ENCODE assay signal across 8 cellular contexts in genomic region chr9:68685770-68686169, GRCh38. TPM values are rescaled to one million over a fixed set of nuclear protein-coding genes. Genes with fewer than 3 reads are reported as not detected.
DNase-seq lines count a peak whose midpoint lies in the region; ATAC-seq, FAIRE-seq and TF ChIP-seq lines count a peak whose summit lies in the region.

No MANE protein-coding gene starts in this region.

- TF ChIP-seq EP300 in GM12878 (IDR thresholded peaks at IDR 0.05; ENCODE audit: borderline replicate concordance in 1 of 2, control insufficient read depth in 1 of 2, low read depth in 2 of 2, low read length in 2 of 2), result no peak

- H3K27me3 ChIP-seq in KMS-11 (ENCODE audit: insufficient read depth, low read depth) (no peaks in the 10 kb centered on the region), GM12878 (replicated peaks in 1 of 2; ENCODE audit: control insufficient read depth in 2 of 2, insufficient read depth in 2 of 2, low read length in 1 of 2) (no peaks in the 10 kb centered on the region)

- peak; percentile 49 to 62 for DNase-seq in activated T-cell treated with anti-CD3 and anti-CD28 coated beads, Interleukin-2, amount 50 U/mL, for 48 hours
- DNase-seq in activated T-cell treated with anti-CD3 and anti-CD28 coated beads for 4 hours (no peak), GM12878 (ENCODE audit: low read depth, low spot score) (no peak), cerebellar nuclear complex (lab: John Stamatoyannopoulos, UW) (no peak)
- peak; percentile 55 for DNase-seq in stimulated activated CD8-positive, alpha-beta memory T cell treated with anti-CD3 and anti-CD28 coated beads, Interleukin-4, amount 100 ng/mL, for 48 hours
- DNase-seq in activated CD4-positive, CD25-positive, alpha-beta regulatory T cell (lab: John Stamatoyannopoulos, UW), result no peak

- H3K9me3 ChIP-seq in GM12878 (replicated peaks; ENCODE audit: control insufficient read depth, insufficient read depth, low read length), result no peaks in the 10 kb centered on the region

- H3K4me3 ChIP-seq in KMS-11 (IDR thresholded peaks at IDR 0.05; ENCODE audit: insufficient read depth, low read depth, low read length) (no peak overlapping the region), GM12878 (no peak overlapping the region)

- no peak overlapping the region for H3K4me2 ChIP-seq in KMS-11
- H3K4me2 ChIP-seq in GM12878 (ENCODE audit: control insufficient read depth, insufficient read depth), result no peak overlapping the region; the same call in 1 of the 2 replicates

- TF ChIP-seq POLR2A in GM12878 (IDR thresholded peaks at IDR 0.05; ENCODE audit: low read depth, low read length), result no peak

- peak; percentile 58; the same call in 1 of the 2 replicates for TF ChIP-seq CTCF in KMS-11 (conservative IDR thresholded peaks at IDR 0.05; ENCODE audit: low read depth, low read length)
- TF ChIP-seq CTCF in GM12878 (IDR thresholded peaks at IDR 0.05 in 2 of 3, conservative IDR thresholded peaks at IDR 0.05 in 1 of 3; ENCODE audit: control insufficient read depth in 2 of 3, extremely low read depth in 1 of 3, insufficient read depth in 1 of 3, low read depth in 3 of 3, low read length in 3 of 3), result peak; percentile 73 to 86 (median 77)

- H3K79me2 ChIP-seq in KMS-11 (ENCODE audit: insufficient read depth, low read depth), result no peaks in the 10 kb centered on the region
- H3K79me2 ChIP-seq in GM12878 (ENCODE audit: control insufficient read depth, insufficient read depth, low read length), result no peaks in the 10 kb centered on the region

- CTCF ChIA-PET in GM12878 (lab: Yijun Ruan, JAX), result interaction anchor here (0.6 to 6.3 kb wide), 33 partner anchors 12 to 331 kb away, joined by 3 to 68 read pairs (median 4); no protein-coding TSS in a partner anchor

- TF ChIP-seq RAD21 in GM12878 (IDR thresholded peaks at IDR 0.05; ENCODE audit: insufficient read depth, low read depth, low read length), result peak; percentile 90

- WGBS in GM12878 (ENCODE audit: insufficient coverage, insufficient replicate concordance, low lambda C conversion rate, missing lambda C conversion rate), result 34% methylated on average over 3 of the region's 3 CpGs

- H3K9ac ChIP-seq in KMS-11 (no peak overlapping the region), GM12878 (ENCODE audit: control insufficient read depth, insufficient read depth, low read length) (no peak overlapping the region)

- H3K4me1 ChIP-seq in KMS-11 (ENCODE audit: low read depth, poor library complexity, severe bottlenecking), result no peaks in the 10 kb centered on the region
- no peaks in the 10 kb centered on the region for H3K4me1 ChIP-seq in GM12878 (ENCODE audit: control insufficient read depth, insufficient read depth, low read length)

- in situ Hi-C loops in GM12878 (cut with MboI), result loop anchor here (5.0 kb wide), 1 partner anchor 103 kb away; no protein-coding TSS in a partner anchor

- H3K36me3 ChIP-seq in KMS-11 (ENCODE audit: insufficient read depth), result no peaks in the 10 kb centered on the region
- no peaks in the 10 kb centered on the region for H3K36me3 ChIP-seq in GM12878 (ENCODE audit: control insufficient read depth in 2 of 2, insufficient read depth in 2 of 2, low read length in 1 of 2)

- POLR2A ChIA-PET in GM12878 (lab: Charles Lee), result interaction anchor here (0.5 to 0.6 kb wide), 2 partner anchors 507 to 576 kb away, joined by 3 read pairs; no protein-coding TSS in a partner anchor

- BruUV-seq in GM12878 (replicated peaks; lab: Mats Ljungman, UMichigan), result no TSS peak

- SMC1A ChIA-PET in GM12878 (lab: Charles Lee; ENCODE audit: uncharacterized antibody, unreplicated experiment), result interaction anchor here (0.6 to 8.3 kb wide), 24 partner anchors 10 to 298 kb away, joined by 3 to 61 read pairs (median 3); partner anchors contain the start of gene PIP5K1B

- peak; percentile 90 for FAIRE-seq in GM12878 (lab: Jason Lieb, UNC)

- no peak overlapping the region for H3K27ac ChIP-seq in KMS-11
- no peak overlapping the region for H3K27ac ChIP-seq in GM12878 (ENCODE audit: control insufficient read depth, insufficient read depth)

- peak overlapping the region; percentile 37; the same call in 1 of the 2 replicates for H2AFZ ChIP-seq in KMS-11 (ENCODE audit: low read depth)
- H2AFZ ChIP-seq in GM12878 (ENCODE audit: control insufficient read depth, low read depth, low read length), result no peak overlapping the region

- ATAC-seq in GM21576 (IDR thresholded peaks at IDR 0.05; ENCODE audit: unreplicated experiment), result peak; percentile 82
- ATAC-seq in GM12878, result peak; percentile 99

- H4K20me1 ChIP-seq in KMS-11 (ENCODE audit: insufficient read depth) (no peaks in the 10 kb centered on the region), GM12878 (ENCODE audit: control insufficient read depth, insufficient read depth) (no peaks in the 10 kb centered on the region)

- intact Hi-C loops in GM12878 (cut with micrococcal nuclease; ENCODE audit: unreplicated experiment), result loop anchor here (1.0 to 5.0 kb wide), 3 partner anchors 101 to 313 kb away; no protein-coding TSS in a partner anchor

- RAD21 ChIA-PET in GM12878 (lab: Charles Lee; ENCODE audit: unreplicated experiment), result interaction anchor here (0.6 to 2.0 kb wide), 14 partner anchors 13 to 314 kb away, joined by 3 to 9 read pairs (median 4); partner anchors contain the start of gene PIP5K1B

TF ChIP-seq in GM12878, 131 proteins besides CTCF, POLR2A, EP300 and RAD21:
- TF ChIP-seq RUNX3 (IDR thresholded peaks at IDR 0.05; ENCODE audit: low read length), result peak; percentile 46; the same call in 1 of the 2 replicates
- TF ChIP-seq ZZZ3 (IDR thresholded peaks at IDR 0.05; ENCODE audit: control insufficient read depth, insufficient read length, low read depth), result no peak
- no peak for TF ChIP-seq IRF3 (IDR thresholded peaks at IDR 0.05)
- TF ChIP-seq ZBED1 (IDR thresholded peaks at IDR 0.05; ENCODE audit: borderline replicate concordance), result no peak
- 0 out of 3 replicates have a peak, but pooled peaks have one; percentile 31 for TF ChIP-seq POU2F2 (IDR thresholded peaks at IDR 0.05; ENCODE audit: borderline replicate concordance, low read depth, low read length)
- peak; percentile 27; the same call in 1 of the 2 replicates for TF ChIP-seq ATF3 (IDR thresholded peaks at IDR 0.05; ENCODE audit: borderline replicate concordance, extremely low read depth, low read depth, low read length)
- TF ChIP-seq ASH2L (IDR thresholded peaks at IDR 0.05; ENCODE audit: borderline replicate concordance, low read depth), result no peak
- no peak for TF ChIP-seq ATF7 (IDR thresholded peaks at IDR 0.05; ENCODE audit: low read depth)
- no peak for TF ChIP-seq FOXM1 (IDR thresholded peaks at IDR 0.05; ENCODE audit: low read depth, low read length)
- TF ChIP-seq CEBPB (IDR thresholded peaks at IDR 0.05; ENCODE audit: borderline replicate concordance in 1 of 2, low read depth in 2 of 2, low read length in 2 of 2), result no peak
- TF ChIP-seq ZSCAN29 (IDR thresholded peaks at IDR 0.05), result 0 out of 2 replicates have a peak, but pooled peaks have one; percentile 68
- 0 out of 2 replicates have a peak, but pooled peaks have one; percentile 29 for TF ChIP-seq YY1 (IDR thresholded peaks at IDR 0.05; ENCODE audit: low read depth, low read length)
- TF ChIP-seq FOS (IDR thresholded peaks at IDR 0.05; ENCODE audit: borderline replicate concordance, extremely low read depth, insufficient read length), result no peak
- peak; percentile 91 for TF ChIP-seq SMC3 (IDR thresholded peaks at IDR 0.05; ENCODE audit: borderline replicate concordance, low read length)
- no peak for TF ChIP-seq NR2F1 (conservative IDR thresholded peaks at IDR 0.05)
- TF ChIP-seq PBX3 (IDR thresholded peaks at IDR 0.05; ENCODE audit: insufficient replicate concordance, low read depth, low read length), result no peak

RNA-seq across cellular contexts. Expression of gene PIP5K1B, which starts 19.3 kb away (rescaled TPM):
- 58.8 and 60.2 TPM in 2 replicates for total RNA-seq in GM12878 (2013; cell fraction: nucleolus; rRNA removed)
- total RNA-seq in GM12878 (2014; rRNA removed), result 10.2 and 10.4 TPM in 2 replicates
- 12.5 and 13.5 TPM in 2 replicates for total RNA-seq in GM12878 (2014; rRNA removed; fragmentation: Illumina TruSeq; extraction: Trizol)
- 14.5 and 16.2 TPM in 2 replicates for total RNA-seq in GM12878 (2021)
- polyA plus RNA-seq in GM12878 (2011; ENCODE audit: low read depth), result 6.0 TPM
- polyA plus RNA-seq in GM12878 (2011; rRNA removed), result 16.3 and 18.2 TPM in 2 replicates
- 9.2 and 11.8 TPM in 2 replicates for polyA plus RNA-seq in GM12878 (2011; cell fraction: cytosol; rRNA removed)
- polyA plus RNA-seq in GM12878 (2011; cell fraction: nucleus; rRNA removed), result 10.3 and 12.1 TPM in 2 replicates
- polyA plus RNA-seq in GM12878 (2012), result 5.7 and 6.0 TPM in 2 replicates
- polyA plus RNA-seq in GM12878 (2014; fragmentation: Illumina TruSeq; extraction: Trizol), result 15.1 and 19.9 TPM in 2 replicates
- 10 to 100 TPM in 1 of 2 experiments, 1 to 10 TPM in 1; 6.8 to 10.9 TPM for polyA plus RNA-seq in GM12878 (2014; fragmentation: Nextera tagmentation; extraction: Ambion mirVana)
- polyA plus RNA-seq in GM12878 (2014; rRNA removed), result 8.7 and 9.7 TPM in 2 replicates
- polyA plus RNA-seq in GM12878 (2016; fragmentation: Nextera tagmentation; extraction: Ambion mirVana), result 1 to 10 TPM; 8.2 to 9.7 TPM
- polyA minus RNA-seq in GM12878 (2011; rRNA and poly(A)+ RNA removed), result 22.6 and 31.5 TPM in 2 replicates
- 4.9 and 5.4 TPM in 2 replicates for polyA minus RNA-seq in GM12878 (2011; cell fraction: cytosol; rRNA and poly(A)+ RNA removed)
- polyA minus RNA-seq in GM12878 (2011; cell fraction: nucleus; rRNA and poly(A)+ RNA removed), result 42.6 and 75.8 TPM in 2 replicates

Comparison
In these comparisons a context has a peak if more than half of its experiments do, and no peak if none do; other contexts are left out.
1. DNase-seq: peak in activated T-cell treated with anti-CD3 and anti-CD28 coated beads, Interleukin-2, amount 50 U/mL, for 48 hours (2 of 2) and stimulated activated CD8-positive, alpha-beta memory T cell treated with anti-CD3 and anti-CD28 coated beads, Interleukin-4, amount 100 ng/mL, for 48 hours (single experiment); none in activated T-cell treated with anti-CD3 and anti-CD28 coated beads for 4 hours (single experiment), GM12878 (single experiment), cerebellar nuclear complex (0 of 2) and activated CD4-positive, CD25-positive, alpha-beta regulatory T cell (0 of 4).